8 cellular contexts compared by ENCODE assay signal in genomic region chr6:158290659-158291058, GRCh38.
DNase-seq lines count a peak whose midpoint lies in the region; ATAC-seq lines count a peak whose summit lies in the region.

No MANE protein-coding gene starts in this region.

- ATAC-seq in GM18502 (IDR thresholded peaks at IDR 0.05; ENCODE audit: poor library complexity, unreplicated experiment) (peak; percentile 83), HG02852 (IDR thresholded peaks at IDR 0.05; ENCODE audit: unreplicated experiment) (peak; percentile 86)
- peak; percentile 99 for ATAC-seq in effector memory CD8-positive, alpha-beta T cell (replicated peaks)
- ATAC-seq in stimulated activated naive CD8-positive, alpha-beta T cell treated with anti-CD3 and anti-CD28 coated beads, Interleukin-15, amount 100 ng/mL, for 72 hours = peak; percentile 100

- H3K9me3 Mint-ChIP-seq in T-helper 1 cell treated with Interleukin-12 subunit alpha and Interleukin-12 subunit beta and Interleukin-4 antibody, amounts not matched to agents 30 μg/mL and 1 μg/mL, for 36 hours = no peaks in the 10 kb centered on the region
- H3K9me3 Mint-ChIP-seq in effector memory CD8-positive, alpha-beta T cell = no peaks in the 10 kb centered on the region
- peaks cover 0 to under 1% of the 10 kb centered on the region in 2 donors for H3K9me3 Mint-ChIP-seq in stimulated activated naive CD8-positive, alpha-beta T cell treated with anti-CD3 and anti-CD28 coated beads, Interleukin-15, amount 100 ng/mL, for 72 hours

- peak overlapping the region; percentile 89 for H3K27ac Mint-ChIP-seq in T-helper 1 cell treated with Interleukin-12 subunit alpha and Interleukin-12 subunit beta and Interleukin-4 antibody, amounts not matched to agents 30 μg/mL and 1 μg/mL, for 36 hours
- peak overlapping the region; percentile 93 to 98 for H3K27ac Mint-ChIP-seq in effector memory CD8-positive, alpha-beta T cell
- peak overlapping the region; percentile 54 to 89 for H3K27ac Mint-ChIP-seq in stimulated activated naive CD8-positive, alpha-beta T cell treated with anti-CD3 and anti-CD28 coated beads, Interleukin-15, amount 100 ng/mL, for 72 hours

- H3K4me3 Mint-ChIP-seq in T-helper 1 cell treated with Interleukin-12 subunit alpha and Interleukin-12 subunit beta and Interleukin-4 antibody, amounts not matched to agents 30 μg/mL and 1 μg/mL, for 36 hours = peak overlapping the region; percentile 69
- H3K4me3 Mint-ChIP-seq in effector memory CD8-positive, alpha-beta T cell = peak overlapping the region; percentile 81 to 90
- peak overlapping the region; percentile 84 to 85 for H3K4me3 Mint-ChIP-seq in stimulated activated naive CD8-positive, alpha-beta T cell treated with anti-CD3 and anti-CD28 coated beads, Interleukin-15, amount 100 ng/mL, for 72 hours

- H3K4me1 Mint-ChIP-seq in T-helper 1 cell treated with Interleukin-12 subunit alpha and Interleukin-12 subunit beta and Interleukin-4 antibody, amounts not matched to agents 30 μg/mL and 1 μg/mL, for 36 hours (ENCODE audit: low read depth) = peaks cover 43% of the 10 kb centered on the region
- H3K4me1 Mint-ChIP-seq in effector memory CD8-positive, alpha-beta T cell (ENCODE audit: low read depth in 2 of 2) = peaks cover 31 to 51% of the 10 kb centered on the region in 2 donors
- peaks cover 31% of the 10 kb centered on the region for H3K4me1 Mint-ChIP-seq in stimulated activated naive CD8-positive, alpha-beta T cell treated with anti-CD3 and anti-CD28 coated beads, Interleukin-15, amount 100 ng/mL, for 72 hours

- peak; percentile 46 to 49 (median 47) for DNase-seq in effector memory CD8-positive, alpha-beta T cell
- DNase-seq in stimulated activated naive CD8-positive, alpha-beta T cell treated with anti-CD3 and anti-CD28 coated beads, Interleukin-15, amount 100 ng/mL, for 72 hours = peak; percentile 41 to 65
- DNase-seq in anterior cingulate cortex (lab: John Stamatoyannopoulos, UW) (no peak), GDM1 (lab: John Stamatoyannopoulos, UW) (no peak), pons (ENCODE audit: low spot score) (no peak)

- peaks cover 11% of the 10 kb centered on the region for H3K36me3 Mint-ChIP-seq in T-helper 1 cell treated with Interleukin-12 subunit alpha and Interleukin-12 subunit beta and Interleukin-4 antibody, amounts not matched to agents 30 μg/mL and 1 μg/mL, for 36 hours (ENCODE audit: low read depth)
- peaks cover 15% of the 10 kb centered on the region for H3K36me3 Mint-ChIP-seq in effector memory CD8-positive, alpha-beta T cell (ENCODE audit: insufficient read depth)

- H3K27me3 Mint-ChIP-seq in T-helper 1 cell treated with Interleukin-12 subunit alpha and Interleukin-12 subunit beta and Interleukin-4 antibody, amounts not matched to agents 30 μg/mL and 1 μg/mL, for 36 hours (ENCODE audit: low read depth) = no peaks in the 10 kb centered on the region
- no peaks in the 10 kb centered on the region for H3K27me3 Mint-ChIP-seq in effector memory CD8-positive, alpha-beta T cell
- H3K27me3 Mint-ChIP-seq in stimulated activated naive CD8-positive, alpha-beta T cell treated with anti-CD3 and anti-CD28 coated beads, Interleukin-15, amount 100 ng/mL, for 72 hours = no peaks in the 10 kb centered on the region

Comparison
In these comparisons a context has a peak if more than half of its experiments do, and no peak if none do; other contexts are left out.
1. DNase-seq: peak in effector memory CD8-positive, alpha-beta T cell (3 of 3) and stimulated activated naive CD8-positive, alpha-beta T cell treated with anti-CD3 and anti-CD28 coated beads, Interleukin-15, amount 100 ng/mL, for 72 hours (2 of 2); none in anterior cingulate cortex (0 of 58), GDM1 (single experiment) and pons (single experiment).
2. Peak in every context shown above with its lines, with median percentiles within 50 percentile points of each other: ATAC-seq, H3K27ac Mint-ChIP-seq and H3K4me3 Mint-ChIP-seq.